ENCODE assay signal across 1 cellular context in genomic region chr11:61713464-61713863, GRCh38.
TF ChIP-seq lines count a peak whose summit lies in the region.

No MANE protein-coding gene starts in this region.

TF ChIP-seq in GM23338, 12 proteins besides CTCF, POLR2A, EP300 and RAD21 (continued from another document):
- TF ChIP-seq ZNF462 (CRISPR knock-in tag; IDR thresholded peaks at IDR 0.05): no peak
- TF ChIP-seq NANOG (IDR thresholded peaks at IDR 0.05; ENCODE audit: borderline replicate concordance): no peak
